ENCODE assay signal across 9 cellular contexts in the genomic region with DNA sequence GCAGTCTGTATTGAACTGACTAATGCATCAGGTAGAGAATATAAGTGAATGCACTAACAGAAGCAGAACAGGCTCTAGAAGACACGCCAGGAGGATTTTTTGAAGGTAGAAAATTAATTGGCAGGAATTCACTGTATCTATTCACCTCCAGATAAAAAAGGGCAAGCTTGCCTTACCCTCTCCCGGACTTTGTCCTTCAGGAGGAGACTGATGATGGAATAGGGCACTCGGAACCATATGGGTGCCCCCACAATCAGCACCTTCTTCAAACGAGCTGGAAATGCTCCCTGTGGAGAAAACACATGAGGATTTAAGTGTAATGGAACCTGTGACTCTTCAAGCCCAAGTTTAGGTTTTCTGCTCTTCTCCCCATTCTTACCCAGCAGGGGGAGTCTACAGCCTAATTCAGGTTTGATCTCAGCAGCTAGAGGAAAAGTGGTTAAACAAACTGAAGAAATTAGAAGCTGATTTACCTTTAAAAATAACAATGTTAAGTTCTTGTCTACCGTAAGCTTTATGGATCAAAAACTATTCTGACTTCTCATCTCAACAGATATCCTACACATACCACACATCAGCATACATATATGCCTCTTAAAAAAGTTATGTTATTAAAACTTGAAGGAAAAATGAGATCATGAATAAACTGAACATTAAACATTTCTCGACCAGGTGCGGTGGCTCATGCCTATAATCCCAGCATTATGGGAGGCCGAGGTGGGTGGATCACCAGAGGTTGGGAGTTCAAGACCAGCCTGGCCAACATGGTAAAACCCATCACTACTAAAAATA. TPM values are rescaled to one million over a fixed set of nuclear protein-coding genes. Genes with fewer than 3 reads are reported as not detected.
DNase-seq lines count a peak whose midpoint lies in the region; ATAC-seq and TF ChIP-seq lines count a peak whose summit lies in the region.
"Had no signal": no experiment of that assay in that cellular context is flagged by ENCODE, and none has a peak within 500 bp of the region (broad histone marks: within the 10 kb centered on the region; RNA-seq: fewer than 3 reads in every experiment).

No MANE protein-coding gene starts in this region.

- no peaks in the 10 kb centered on the region for H3K27me3 ChIP-seq in tibial nerve
- H3K27me3 ChIP-seq: BLaER1 had no signal

- no peak overlapping the region for H3K4me3 ChIP-seq in tibial nerve
- H3K4me3 ChIP-seq: BLaER1 had no signal

- H3K36me3 ChIP-seq in tibial nerve, result peaks cover 0 to 71% (median 0%) of the 10 kb centered on the region in 3 donors

- no peak overlapping the region for H3K27ac ChIP-seq in tibial nerve
- H3K27ac ChIP-seq: BLaER1 had no signal

- H3K4me1 ChIP-seq in tibial nerve, result no peaks in the 10 kb centered on the region
- H3K4me1 ChIP-seq: BLaER1 had no signal

- WGBS in tibial nerve, 2 donors, result 60 to 65% methylated on average over 8 of the region's 8 CpGs

- H3K9me3 Mint-ChIP-seq in WTC11, result peaks cover 9% of the 10 kb centered on the region
- H3K9me3 Mint-ChIP-seq in glutamatergic neuron (ENCODE audit: unreplicated experiment), result peaks cover 16% of the 10 kb centered on the region

- DNase-seq in DMS53 (lab: John Stamatoyannopoulos, UW) (peak; percentile 50), DMS53 treated with DMSO at 0.1 percent for 48 hours (lab: John Stamatoyannopoulos, UW; ENCODE audit: unreplicated experiment) (no peak), HS-27A (ENCODE audit: low read depth) (peak; percentile 12), WTC11 (ENCODE audit: low spot score) (no peak), glutamatergic neuron (no peak), tibial nerve (ENCODE audit: low spot score in 2 of 2) (peak in 1 of 2 donors; percentile 44), COLO829 (ENCODE audit: low spot score) (no peak)
- no peak for DNase-seq in effector CD8-positive, alpha-beta T cell (lab: John Stamatoyannopoulos, UW)

- H3K27ac Mint-ChIP-seq in WTC11 (peak overlapping the region; percentile 14; the same call in 1 of the 2 replicates), glutamatergic neuron (ENCODE audit: unreplicated experiment) (no peak overlapping the region)

- no peaks in the 10 kb centered on the region for H3K27me3 Mint-ChIP-seq in WTC11 (ENCODE audit: low read depth)
- peaks cover 2% of the 10 kb centered on the region for H3K27me3 Mint-ChIP-seq in glutamatergic neuron (ENCODE audit: unreplicated experiment)

- H3K4me1 Mint-ChIP-seq in WTC11 (no peaks in the 10 kb centered on the region), glutamatergic neuron (ENCODE audit: low read depth, unreplicated experiment) (peaks cover 14% of the 10 kb centered on the region)

- CTCF ChIA-PET in WTC11 (lab: Charles Lee), result interaction anchor here (0.6 to 1.3 kb wide), 11 partner anchors 12 to 364 kb away, joined by 3 to 11 read pairs (median 3); a partner anchor contains a TSS

- no peak for TF ChIP-seq CTCF in WTC11 (IDR thresholded peaks at IDR 0.05)
- peak; percentile 31 for TF ChIP-seq CTCF in glutamatergic neuron (IDR thresholded peaks at IDR 0.05; ENCODE audit: partially characterized antibody, unreplicated experiment)
- peak; percentile 22 to 44 (median 34) for TF ChIP-seq CTCF in tibial nerve (IDR thresholded peaks at IDR 0.05)

- H3K4me3 Mint-ChIP-seq in WTC11 (no peak overlapping the region), glutamatergic neuron (ENCODE audit: unreplicated experiment) (no peak overlapping the region)

- POLR2A ChIA-PET in WTC11 (lab: Charles Lee), result no interaction called here

- no peak for TF ChIP-seq POLR2A in tibial nerve (IDR thresholded peaks at IDR 0.05)

- no peak for TF ChIP-seq EP300 in tibial nerve (IDR thresholded peaks at IDR 0.05)

- no peak for ATAC-seq in WTC11

- H3K9me3 ChIP-seq in tibial nerve, result no peaks in the 10 kb centered on the region

- peaks cover 49% of the 10 kb centered on the region for H3K36me3 Mint-ChIP-seq in WTC11
- H3K36me3 Mint-ChIP-seq in glutamatergic neuron (ENCODE audit: unreplicated experiment), result peaks cover 13% of the 10 kb centered on the region

TF ChIP-seq in WTC11, 78 proteins besides CTCF, POLR2A, EP300 and RAD21:
- no peak for TF ChIP-seq TP53 (CRISPR knock-in tag; IDR thresholded peaks at IDR 0.05)
- TF ChIP-seq, protein P1, sequence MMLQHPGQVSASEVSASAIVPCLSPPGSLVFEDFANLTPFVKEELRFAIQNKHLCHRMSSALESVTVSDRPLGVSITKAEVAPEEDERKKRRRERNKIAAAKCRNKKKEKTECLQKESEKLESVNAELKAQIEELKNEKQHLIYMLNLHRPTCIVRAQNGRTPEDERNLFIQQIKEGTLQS (CRISPR knock-in tag; conservative IDR thresholded peaks at IDR 0.05), result no peak
- TF ChIP-seq ZNF671 (CRISPR knock-in tag; IDR thresholded peaks at IDR 0.05), result no peak
- TF ChIP-seq CREM (CRISPR knock-in tag; IDR thresholded peaks at IDR 0.05), result no peak
- no peak for TF ChIP-seq MXD4 (CRISPR knock-in tag; IDR thresholded peaks at IDR 0.05; ENCODE audit: borderline replicate concordance)
- TF ChIP-seq, protein P2, sequence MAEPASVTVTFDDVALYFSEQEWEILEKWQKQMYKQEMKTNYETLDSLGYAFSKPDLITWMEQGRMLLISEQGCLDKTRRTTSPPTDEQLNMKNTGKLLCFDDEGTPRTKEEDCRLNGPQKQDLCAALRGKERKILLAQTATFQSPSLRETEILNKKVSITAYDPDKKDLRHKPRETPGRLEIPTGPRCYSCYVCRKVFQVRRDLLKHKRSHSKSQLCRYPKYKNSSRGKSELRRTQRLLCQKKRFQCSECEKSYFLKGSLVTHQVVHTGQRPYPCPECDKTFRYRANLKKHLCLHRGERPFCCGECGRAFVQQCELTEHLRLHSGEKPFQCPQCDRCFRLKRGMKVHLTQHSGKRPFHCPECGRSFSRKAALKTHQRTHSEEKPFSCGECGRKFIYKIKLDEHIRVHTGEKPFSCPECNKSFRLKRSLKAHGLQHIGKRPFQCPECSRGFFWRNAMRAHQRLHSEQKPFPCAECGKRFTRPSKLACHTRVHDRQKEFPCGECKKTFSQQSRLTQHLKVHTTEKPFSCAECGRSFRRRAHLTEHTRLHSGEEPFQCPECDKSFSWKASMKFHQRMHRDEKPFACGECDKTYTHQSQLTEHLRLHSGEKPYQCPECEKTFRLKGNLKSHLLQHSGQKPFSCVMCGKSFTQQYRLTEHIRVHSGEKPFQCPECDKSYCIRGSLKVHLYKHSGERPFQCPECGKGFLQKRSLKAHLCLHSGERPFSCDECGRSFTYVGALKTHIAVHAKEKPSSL (CRISPR knock-in tag; conservative IDR thresholded peaks at IDR 0.05), result no peak
- no peak for TF ChIP-seq TEAD1 (CRISPR knock-in tag; IDR thresholded peaks at IDR 0.05)
- TF ChIP-seq PRRX2 (CRISPR knock-in tag; IDR thresholded peaks at IDR 0.05), result no peak
TF ChIP-seq in WTC11: peak in this region for 0.

RNA-seq across cellular contexts. Expression of a gene that starts 57.4 kb away (rescaled TPM):
- total RNA-seq in WTC11 (2021) (107 to 113 TPM (median 110 TPM) in 3 replicates), glutamatergic neuron (ENCODE audit: unreplicated experiment) (45.4 TPM), tibial nerve (10 to 100 TPM; 40.2 to 59.4 (median 43.1) TPM)

Comparison
In these comparisons a context has a peak if more than half of its experiments do, and no peak if none do; other contexts are left out.
1. DNase-seq: peak in DMS53 (single experiment) and HS-27A (single experiment); none in DMS53 treated with DMSO at 0.1 percent for 48 hours (single experiment), WTC11 (single experiment), glutamatergic neuron (single experiment), COLO829 (single experiment) and effector CD8-positive, alpha-beta T cell (single experiment).